16 cellular contexts compared by ENCODE assay signal in genomic region chr1:233082778-233083550, GRCh38.
DNase-seq lines count a peak whose midpoint lies in the region; ATAC-seq and TF ChIP-seq lines count a peak whose summit lies in the region.
"Had no signal": no experiment of that assay in that cellular context is flagged by ENCODE, and none has a peak within 500 bp of the region (broad histone marks: within the 10 kb centered on the region; RNA-seq: fewer than 3 reads in every experiment).

No MANE protein-coding gene starts in this region.

- H3K36me3 ChIP-seq in neutrophil, result no peaks in the 10 kb centered on the region

- H3K4me1 ChIP-seq in neutrophil (ENCODE audit: control insufficient read depth in 1 of 2, insufficient read depth in 1 of 2, low read depth in 1 of 2, low read length in 1 of 2), result peaks cover 7 to 9% of the 10 kb centered on the region in 2 experiments

- peak overlapping the region; percentile 34 for H3K27ac ChIP-seq in neutrophil
- H3K27ac ChIP-seq: 22Rv1 had no signal

- TF ChIP-seq CTCF in neutrophil (IDR thresholded peaks at IDR 0.05), result no peak

- peak in 2 of 3 experiments; percentile 33 to 40 for DNase-seq in NCI-H1417 (lab: John Stamatoyannopoulos, UW)
- DNase-seq in NCI-H1417 treated with DMSO at 0.1 percent for 48 hours (lab: John Stamatoyannopoulos, UW), result no peak
- peak; percentile 69 for DNase-seq in NCI-H146 (lab: John Stamatoyannopoulos, UW)
- no peak for DNase-seq in SK-N-DZ (ENCODE audit: low spot score)
- DNase-seq in head of caudate nucleus, result no peak
- no peak for DNase-seq in stimulated activated CD4-positive, alpha-beta T cell treated with anti-CD3 and anti-CD28 coated beads, Interleukin-4, amount 100 ng/mL, for 4 hours
- DNase-seq: activated CD8-positive, alpha-beta memory T cell treated with anti-CD3 and anti-CD28 coated beads, Interleukin-2, amount 50 U/mL, for 4 hours; amniotic stem cell; DND-41; foreskin fibroblast; NCI-H1694 treated with DMSO at 0.1 percent for 48 hours; stimulated activated CD4-positive, alpha-beta T cell treated with anti-CD3 and anti-CD28 coated beads, Interleukin-4, amount 100 ng/mL, for 1 hour; T1000 had no signal

- intact Hi-C loops in head of caudate nucleus (cut with DNase I), result no loop called here

- peak; percentile 65 for ATAC-seq in HG02973 (IDR thresholded peaks at IDR 0.05; ENCODE audit: unreplicated experiment)

- H3K27me3 ChIP-seq in neutrophil, result no peaks in the 10 kb centered on the region

- H3K9me3 ChIP-seq in neutrophil, result no peaks in the 10 kb centered on the region

- H3K4me3 ChIP-seq in neutrophil (ENCODE audit: low read depth in 1 of 2, low read length in 1 of 2), result no peak overlapping the region

Comparison
In these comparisons a context has a peak if more than half of its experiments do, and no peak if none do; other contexts are left out.
1. DNase-seq: peak in NCI-H1417 (2 of 3) and NCI-H146 (single experiment); none in NCI-H1417 treated with DMSO at 0.1 percent for 48 hours (single experiment), SK-N-DZ (single experiment), head of caudate nucleus (0 of 42) and stimulated activated CD4-positive, alpha-beta T cell treated with anti-CD3 and anti-CD28 coated beads, Interleukin-4, amount 100 ng/mL, for 4 hours (0 of 2).